Comparison of ENCODE assay signal across 14 cellular contexts in the genomic region with DNA sequence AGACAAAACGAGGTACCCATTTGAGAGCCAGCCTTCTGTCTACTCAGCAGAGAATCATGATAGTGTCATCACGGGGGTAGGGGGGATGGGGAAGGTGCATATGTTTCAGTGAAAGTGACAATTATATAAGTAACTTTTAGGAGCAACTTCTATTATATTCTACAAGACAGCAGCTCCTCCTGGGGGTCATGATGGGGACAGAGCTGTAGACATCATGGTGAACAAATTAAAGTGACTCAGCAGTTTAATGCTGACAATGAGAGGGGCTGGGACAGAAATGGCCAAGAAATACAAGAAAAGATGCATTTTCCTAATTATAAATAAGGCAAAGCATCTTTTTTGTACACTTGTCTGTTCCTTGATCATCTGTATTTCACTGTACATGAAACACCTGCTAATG. TPM values are rescaled to one million over a fixed set of nuclear protein-coding genes. Genes with fewer than 3 reads are reported as not detected.
DNase-seq lines count a peak whose midpoint lies in the region; ATAC-seq, FAIRE-seq and TF ChIP-seq lines count a peak whose summit lies in the region.
"Had no signal": no experiment of that assay in that cellular context is flagged by ENCODE, and none has a peak within 500 bp of the region (broad histone marks: within the 10 kb centered on the region; RNA-seq: fewer than 3 reads in every experiment).

No MANE protein-coding gene starts in this region.

- H4K20me1 ChIP-seq in OCI-LY3 (ENCODE audit: insufficient read depth, low read length), result no peaks in the 10 kb centered on the region
- H4K20me1 ChIP-seq in endothelial cell of umbilical vein (replicated peaks; ENCODE audit: control insufficient read depth, extremely low read depth, insufficient read depth, low read length), result no peaks in the 10 kb centered on the region

- H3K4me1 ChIP-seq in OCI-LY3 (ENCODE audit: low read length), result no peaks in the 10 kb centered on the region
- no peaks in the 10 kb centered on the region for H3K4me1 ChIP-seq in endothelial cell of umbilical vein (ENCODE audit: control insufficient read depth, extremely low read depth, insufficient read depth, low read length)
- H3K4me1 ChIP-seq in adrenal gland (replicated peaks in 1 of 2), result no peaks in the 10 kb centered on the region
- H3K4me1 ChIP-seq: parathyroid adenoma had no signal

- intact Hi-C loops in endothelial cell of umbilical vein (cut with micrococcal nuclease), result no loop called here
- intact Hi-C loops in dorsolateral prefrontal cortex (cut with DNase I), result no loop called here
- intact Hi-C loops in adrenal gland (cut with DNase I), result no loop called here

- H3K9ac ChIP-seq in OCI-LY3 (ENCODE audit: low read length) (no peak overlapping the region), endothelial cell of umbilical vein (replicated peaks; ENCODE audit: extremely low read depth, insufficient read depth, low read length) (no peak overlapping the region)
- H3K9ac ChIP-seq: parathyroid adenoma had no signal

- H3K27me3 ChIP-seq in OCI-LY3 (ENCODE audit: low read depth, low read length) (no peaks in the 10 kb centered on the region), endothelial cell of umbilical vein (ENCODE audit: control insufficient read depth in 2 of 2, insufficient read depth in 2 of 2, low read length in 2 of 2) (peaks cover 0 to 3% of the 10 kb centered on the region in 2 experiments), dorsolateral prefrontal cortex (no peaks in the 10 kb centered on the region), adrenal gland (no peaks in the 10 kb centered on the region)
- H3K27me3 ChIP-seq: hepatocyte had no signal

- H3K4me3 ChIP-seq in OCI-LY3 (ENCODE audit: low read length), result no peak overlapping the region
- no peak overlapping the region for H3K4me3 ChIP-seq in endothelial cell of umbilical vein (replicated peaks in 1 of 3; ENCODE audit: insufficient read depth in 1 of 3, low read depth in 1 of 3, low read length in 3 of 3)
- H3K4me3 ChIP-seq in dorsolateral prefrontal cortex, result no peak overlapping the region
- no peak overlapping the region for H3K4me3 ChIP-seq in adrenal gland
- H3K4me3 ChIP-seq: hepatocyte had no signal

- WGBS in adrenal gland, 4 donors, result 65 to 72% (median 68%) methylated on average over 2 of the region's 2 CpGs

- no peak overlapping the region for H2AFZ ChIP-seq in OCI-LY3 (ENCODE audit: low read depth, low read length)
- H2AFZ ChIP-seq in endothelial cell of umbilical vein (ENCODE audit: low read depth, low read length), result no peak overlapping the region
- H2AFZ ChIP-seq: hepatocyte, parathyroid adenoma had no signal

- POLR2A ChIA-PET in endothelial cell of umbilical vein (lab: Charles Lee), result no interaction called here

- dilution Hi-C loops in endothelial cell of umbilical vein (cut with MboI; ENCODE audit: extremely low pct_ligation_motif_present, low sequenced_read_pairs), result no loop called here

- peak; percentile 26 for FAIRE-seq in endothelial cell of umbilical vein (lab: Jason Lieb, UNC)

- H3K27ac ChIP-seq in OCI-LY3 (ENCODE audit: low read length) (no peak overlapping the region), endothelial cell of umbilical vein (ENCODE audit: insufficient read depth, low read depth, low read length) (no peak overlapping the region), dorsolateral prefrontal cortex (no peak overlapping the region), adrenal gland (no peak overlapping the region)
- H3K27ac ChIP-seq: hepatocyte, parathyroid adenoma had no signal

- H3K79me2 ChIP-seq in OCI-LY3 (ENCODE audit: low read length), result no peaks in the 10 kb centered on the region
- no peaks in the 10 kb centered on the region for H3K79me2 ChIP-seq in endothelial cell of umbilical vein (ENCODE audit: control insufficient read depth, insufficient read depth, low read length)
- H3K79me2 ChIP-seq: hepatocyte, parathyroid adenoma had no signal

- no peaks in the 10 kb centered on the region for H3K9me3 ChIP-seq in OCI-LY3 (ENCODE audit: insufficient read depth, low read length)
- H3K9me3 ChIP-seq in endothelial cell of umbilical vein (replicated peaks; ENCODE audit: control insufficient read depth, insufficient read depth, low read length), result no peaks in the 10 kb centered on the region
- no peaks in the 10 kb centered on the region for H3K9me3 ChIP-seq in adrenal gland (replicated peaks in 1 of 3)

- CTCF ChIA-PET in endothelial cell of umbilical vein (lab: Charles Lee), result no interaction called here

- no peaks in the 10 kb centered on the region for H3K9me1 ChIP-seq in endothelial cell of umbilical vein (replicated peaks; ENCODE audit: control insufficient read depth, extremely low read depth, insufficient read depth, low read length)

- BruUV-seq in endothelial cell of umbilical vein (replicated peaks; lab: Mats Ljungman, UMichigan), result no TSS peak

- ATAC-seq in HG02798 (IDR thresholded peaks at IDR 0.05; ENCODE audit: poor library complexity, unreplicated experiment), result no peak

- TF ChIP-seq POLR2A in endothelial cell of umbilical vein (IDR thresholded peaks at IDR 0.05; ENCODE audit: low read depth, low read length) (no peak), adrenal gland (IDR thresholded peaks at IDR 0.05) (no peak)

- TF ChIP-seq CTCF in AG09319 (IDR thresholded peaks at IDR 0.05; ENCODE audit: low read depth, low read length), result peak; percentile 5; the same call in 1 of the 2 replicates
- TF ChIP-seq CTCF in OCI-LY3 (IDR thresholded peaks at IDR 0.05; ENCODE audit: low read depth, low read length), result peak; percentile 26
- TF ChIP-seq CTCF in endothelial cell of umbilical vein (IDR thresholded peaks at IDR 0.05; ENCODE audit: extremely low read depth in 1 of 2, insufficient read depth in 1 of 2, low read depth in 1 of 2, low read length in 2 of 2), result no peak
- TF ChIP-seq CTCF in dorsolateral prefrontal cortex (IDR thresholded peaks at IDR 0.05 in 54 of 56, conservative IDR thresholded peaks at IDR 0.05 in 2 of 56; ENCODE audit: low read depth in 1 of 56, partially characterized antibody in 56 of 56), result no peak
- TF ChIP-seq CTCF in adrenal gland (IDR thresholded peaks at IDR 0.05), result no peak

- no peak for DNase-seq in AG09319 (ENCODE audit: extremely low read depth, low read depth)
- DNase-seq in ELR (ENCODE audit: low read depth), result peak; percentile 79
- DNase-seq in endothelial cell of umbilical vein (ENCODE audit: low read depth, low spot score), result no peak
- no peak for DNase-seq in ecto neural progenitor cell (ENCODE audit: low spot score)
- no peak for DNase-seq in dorsolateral prefrontal cortex
- DNase-seq in adrenal gland, result no peak
- DNase-seq: activated CD4-positive, alpha-beta T cell treated with anti-CD3 and anti-CD28 coated beads, Interleukin-2, amount 50 U/mL, for 4 hours; effector CD4-positive, alpha-beta T cell; SHP77 treated with DMSO at 0.1 percent for 48 hours; stimulated activated CD4-positive, alpha-beta T cell treated with anti-CD3 and anti-CD28 coated beads, Interleukin-4, amount 100 ng/mL, for 1 hour had no signal

- H3K36me3 ChIP-seq in OCI-LY3 (replicated peaks; ENCODE audit: low read depth, low read length), result no peaks in the 10 kb centered on the region
- no peaks in the 10 kb centered on the region for H3K36me3 ChIP-seq in endothelial cell of umbilical vein (ENCODE audit: control insufficient read depth in 2 of 2, extremely low read depth in 1 of 2, insufficient read depth in 2 of 2, low read length in 2 of 2)
- H3K36me3 ChIP-seq in adrenal gland (replicated peaks in 1 of 2), result no peaks in the 10 kb centered on the region

- H3K4me2 ChIP-seq in OCI-LY3 (ENCODE audit: low read length) (no peak overlapping the region), endothelial cell of umbilical vein (ENCODE audit: insufficient read depth, low read length) (no peak overlapping the region)
- H3K4me2 ChIP-seq: hepatocyte had no signal

TF ChIP-seq in endothelial cell of umbilical vein, 7 proteins besides CTCF, POLR2A, EP300 and RAD21:
- TF ChIP-seq JUN (IDR thresholded peaks at IDR 0.05; ENCODE audit: borderline replicate concordance, insufficient read depth, insufficient read length, low read depth) (no peak), POLR2AphosphoS5 (IDR thresholded peaks at IDR 0.05; ENCODE audit: insufficient read depth, low read depth, low read length) (no peak), MYC (IDR thresholded peaks at IDR 0.05; ENCODE audit: low read depth, low read length) (no peak), FOS (IDR thresholded peaks at IDR 0.05; ENCODE audit: borderline replicate concordance, insufficient read depth, low read length) (no peak), GATA2 (IDR thresholded peaks at IDR 0.05; ENCODE audit: insufficient read depth, insufficient read length, low read depth, low read length) (no peak), EZH2 (IDR thresholded peaks at IDR 0.05; ENCODE audit: borderline replicate concordance, low read depth, low read length, severe bottlenecking) (no peak)
- TF ChIP-seq, protein P1, sequence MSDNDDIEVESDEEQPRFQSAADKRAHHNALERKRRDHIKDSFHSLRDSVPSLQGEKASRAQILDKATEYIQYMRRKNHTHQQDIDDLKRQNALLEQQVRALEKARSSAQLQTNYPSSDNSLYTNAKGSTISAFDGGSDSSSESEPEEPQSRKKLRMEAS (IDR thresholded peaks at IDR 0.05; ENCODE audit: insufficient read depth, insufficient read length), result no peak
TF ChIP-seq in endothelial cell of umbilical vein: peak in this region for 0.

RNA-seq across cellular contexts. Expression of a gene that starts 11.8 kb away (rescaled TPM):
- 0.51 and 2.2 TPM in 2 replicates for total RNA-seq in endothelial cell of umbilical vein
- 3.7 and 3.9 TPM in 2 replicates for polyA plus RNA-seq in endothelial cell of umbilical vein
- 0.90 and 1.1 TPM in 2 replicates for polyA plus RNA-seq in endothelial cell of umbilical vein (2011; cell fraction: cytosol; rRNA removed)
- 21.2 and 27.1 TPM in 2 replicates for polyA plus RNA-seq in endothelial cell of umbilical vein (2011; cell fraction: nucleus; rRNA removed)
- 1.1 and 1.2 TPM in 2 replicates for polyA plus RNA-seq in endothelial cell of umbilical vein (2012)
- polyA minus RNA-seq in endothelial cell of umbilical vein, result 1.1 and 2.8 TPM in 2 replicates
- 1.1 TPM for polyA minus RNA-seq in endothelial cell of umbilical vein (2011; cell fraction: cytosol; rRNA and poly(A)+ RNA removed)
- 1.6 and 3.3 TPM in 2 replicates for polyA minus RNA-seq in endothelial cell of umbilical vein (2011; cell fraction: nucleus; rRNA and poly(A)+ RNA removed)
- total RNA-seq in dorsolateral prefrontal cortex, result 100 to 1,000 TPM in 52 of 120 experiments, 10 to 100 TPM in 68; 15.4 to 472 (median 94.6) TPM
- 10 to 100 TPM in 2 of 8 donors, 1 to 10 TPM in 6; 4.0 to 17.2 (median 7.3) TPM for total RNA-seq in adrenal gland
- 10 to 100 TPM in 2 of 3 donors, 1 to 10 TPM in 1; 3.3 to 72.9 (median 51.5) TPM for polyA plus RNA-seq in adrenal gland

Comparison
In these comparisons a context has a peak if more than half of its experiments do, and no peak if none do; other contexts are left out.
1. CTCF ChIP-seq: peak in AG09319 (single experiment) and OCI-LY3 (single experiment); none in endothelial cell of umbilical vein (0 of 2), dorsolateral prefrontal cortex (0 of 56) and adrenal gland (0 of 6).